ENCODE assay signal across 13 cellular contexts in the genomic region with DNA sequence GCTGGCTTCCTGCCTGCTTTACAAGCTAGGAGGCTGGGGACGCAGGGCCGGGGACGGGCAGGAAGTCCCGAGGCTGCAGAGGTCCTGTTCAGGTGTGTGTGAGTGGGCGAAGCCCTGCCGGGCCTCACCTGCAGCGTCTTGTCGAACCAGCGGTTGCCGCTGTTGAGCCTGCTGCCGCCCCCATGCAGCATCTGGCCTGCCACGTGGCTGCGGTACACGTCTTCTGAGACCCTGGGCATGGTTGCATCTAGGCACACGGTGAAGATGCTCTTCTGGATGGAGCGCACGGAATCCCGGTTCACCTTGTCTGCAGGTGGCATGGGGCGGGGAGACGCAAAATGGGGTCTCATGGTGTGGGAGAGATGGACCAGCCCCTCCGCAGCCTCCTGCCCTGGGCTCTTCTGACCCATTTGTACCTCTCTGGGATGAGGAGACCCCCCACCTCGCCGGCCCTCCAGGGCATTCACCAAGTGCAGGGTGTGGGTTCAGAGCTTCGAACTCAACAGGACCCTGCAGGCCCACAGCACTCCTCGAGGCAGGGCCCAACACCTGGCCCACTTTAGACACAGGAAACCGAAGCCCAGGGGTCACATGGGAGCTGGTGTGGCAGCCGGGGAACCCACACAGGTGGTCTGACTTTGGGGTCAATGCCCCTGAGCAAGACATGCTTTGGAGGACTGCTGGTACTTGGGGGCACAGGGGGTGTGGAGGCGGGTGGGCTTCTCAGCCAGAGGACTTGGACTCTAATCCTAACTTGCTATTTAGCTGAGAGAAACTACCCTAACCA. TPM values are rescaled to one million over a fixed set of nuclear protein-coding genes. Genes with fewer than 3 reads are reported as not detected.
A peak's percentile ranks its signal among the peaks of the same experiment; 100 is the strongest.
DNase-seq lines count a peak whose midpoint lies in the region; TF ChIP-seq lines count a peak whose summit lies in the region.
"Had no signal": no experiment of that assay in that cellular context is flagged by ENCODE, and none has a peak within 500 bp of the region (broad histone marks: within the 10 kb centered on the region; RNA-seq: fewer than 3 reads in every experiment).

No MANE protein-coding gene starts in this region.

- peak; percentile 16 for TF ChIP-seq POLR2A in erythroblast (IDR thresholded peaks at IDR 0.05; ENCODE audit: low read length)

- no peaks in the 10 kb centered on the region for H3K9me3 Mint-ChIP-seq in CD4-positive, alpha-beta memory T cell
- H3K9me3 Mint-ChIP-seq: IgD-negative memory B cell had no signal

- peak overlapping the region; percentile 72 for H3K18ac ChIP-seq in neuronal stem cell (ENCODE audit: low read length)

- H3K36me3 ChIP-seq in H7 (replicated peaks; ENCODE audit: control insufficient read depth, insufficient read depth, low read length): no peaks in the 10 kb centered on the region
- peaks cover 0 to 12% of the 10 kb centered on the region in 2 donors for H3K36me3 ChIP-seq in neuronal stem cell (replicated peaks in 1 of 2; ENCODE audit: control insufficient read depth in 2 of 2, insufficient read depth in 2 of 2, low read length in 2 of 2)
- no peaks in the 10 kb centered on the region for H3K36me3 ChIP-seq in CD4-positive, alpha-beta memory T cell (ENCODE audit: insufficient read depth, low read length)

- no peaks in the 10 kb centered on the region for H3K4me1 Mint-ChIP-seq in CD4-positive, alpha-beta memory T cell
- H3K4me1 Mint-ChIP-seq: IgD-negative memory B cell had no signal

- intact Hi-C loops in CD4-positive, alpha-beta memory T cell (cut with micrococcal nuclease): no loop called here

- no peak overlapping the region for H2BK5ac ChIP-seq in neuronal stem cell (ENCODE audit: low read length)

- H4K8ac ChIP-seq in neuronal stem cell (ENCODE audit: low read depth, low read length): no peak overlapping the region

- H2BK12ac ChIP-seq in neuronal stem cell (ENCODE audit: low read length): no peak overlapping the region

- peak overlapping the region; percentile 51 for H3K23ac ChIP-seq in neuronal stem cell (ENCODE audit: low read depth, low read length, poor library complexity)

- no peak overlapping the region for H4K91ac ChIP-seq in neuronal stem cell (ENCODE audit: low read depth, low read length, poor library complexity)

- no peak overlapping the region for H3K4ac ChIP-seq in neuronal stem cell (ENCODE audit: low read length)

- CTCF ChIA-PET in CD4-positive, alpha-beta memory T cell (lab: Charles Lee; ENCODE audit: partially characterized antibody): interaction anchor here (0.9 kb wide), 1 partner anchor 27 kb away, joined by 3 read pairs; no protein-coding TSS in a partner anchor

- no peaks in the 10 kb centered on the region for H3K4me1 ChIP-seq in neuronal stem cell (ENCODE audit: control insufficient read depth in 2 of 2, insufficient read depth in 1 of 2, low read depth in 1 of 2, low read length in 2 of 2)
- H3K4me1 ChIP-seq in CD4-positive, alpha-beta memory T cell (ENCODE audit: insufficient read depth, low read length): no peaks in the 10 kb centered on the region

- no peak overlapping the region for H2BK120ac ChIP-seq in neuronal stem cell (ENCODE audit: low read depth, low read length)

- H3K36me3 Mint-ChIP-seq in CD4-positive, alpha-beta memory T cell: no peaks in the 10 kb centered on the region

- H3K4me3 ChIP-seq in H7 (ENCODE audit: insufficient read depth, low read depth, low read length) (no peak overlapping the region), neuronal stem cell (ENCODE audit: low read length in 2 of 2) (peak overlapping the region in 1 of 2 donors; percentile 33)
- no peak overlapping the region for H3K4me3 ChIP-seq in CD4-positive, alpha-beta memory T cell (ENCODE audit: low read length in 2 of 2)

- peak overlapping the region; percentile 57 for H2AK5ac ChIP-seq in neuronal stem cell (ENCODE audit: low read depth, low read length)

- POLR2A ChIA-PET in CD4-positive, alpha-beta memory T cell (lab: Charles Lee; ENCODE audit: partially characterized antibody): no interaction called here

- H3K9me3 ChIP-seq in neuronal stem cell (replicated peaks in 1 of 2; ENCODE audit: control insufficient read depth in 2 of 2, insufficient read depth in 1 of 2, low read depth in 1 of 2, low read length in 2 of 2): no peaks in the 10 kb centered on the region
- H3K9me3 ChIP-seq in CD4-positive, alpha-beta memory T cell (ENCODE audit: control insufficient read depth in 1 of 2, low read length in 2 of 2): no peaks in the 10 kb centered on the region

- H2BK15ac ChIP-seq in neuronal stem cell (ENCODE audit: low read length): peak overlapping the region; percentile 92

- DNase-seq in H7 (peak; percentile 88), RPMI8226 (peak; percentile 22), erythroblast (lab: John Stamatoyannopoulos, UW) (no peak), neuronal stem cell (ENCODE audit: low spot score) (no peak), Ammon's horn (ENCODE audit: low spot score) (no peak), GF-D8 (lab: John Stamatoyannopoulos, UW) (no peak)
- no peak for DNase-seq in CD4-positive, alpha-beta memory T cell
- DNase-seq: DMS 273 treated with DMSO at 0.1 percent for 48 hours, HCEC 1CT, NCI-H1436 treated with DMSO at 0.1 percent for 48 hours, NCI-H446, NCI-H82 had no signal

- no peak overlapping the region for H3K4me3 Mint-ChIP-seq in CD4-positive, alpha-beta memory T cell

- no peak overlapping the region for H3K27ac Mint-ChIP-seq in CD4-positive, alpha-beta memory T cell

- no peaks in the 10 kb centered on the region for H3K27me3 Mint-ChIP-seq in CD4-positive, alpha-beta memory T cell

- no CpG with 5 or more reads among the region's 28 CpGs for WGBS in neuronal stem cell (ENCODE audit: extremely low coverage in 2 of 2, insufficient read length in 2 of 2, insufficient replicate concordance in 1 of 2), 2 donors

- H3K27me3 ChIP-seq in H7 (ENCODE audit: control insufficient read depth, insufficient read depth, low read length): no peaks in the 10 kb centered on the region; the same call in 1 of the 2 replicates
- no peaks in the 10 kb centered on the region for H3K27me3 ChIP-seq in neuronal stem cell (ENCODE audit: control insufficient read depth in 3 of 3, insufficient read depth in 3 of 3, low read depth in 1 of 3, low read length in 3 of 3)
- no peaks in the 10 kb centered on the region for H3K27me3 ChIP-seq in CD4-positive, alpha-beta memory T cell (ENCODE audit: insufficient read depth, low read length)

- H3K14ac ChIP-seq in neuronal stem cell (ENCODE audit: low read length): no peak overlapping the region

- peaks cover 2% of the 10 kb centered on the region for H3K79me1 ChIP-seq in neuronal stem cell (ENCODE audit: low read depth, low read length)

- H3K27ac ChIP-seq in neuronal stem cell (replicated peaks; ENCODE audit: low read length): no peak overlapping the region
- H3K27ac ChIP-seq in CD4-positive, alpha-beta memory T cell (ENCODE audit: low read depth, low read length): no peak overlapping the region

- H3K4me2 ChIP-seq in neuronal stem cell (ENCODE audit: insufficient read depth, low read length, poor library complexity, severe bottlenecking): no peak overlapping the region

- peak overlapping the region; percentile 73 for H3K9ac ChIP-seq in neuronal stem cell (ENCODE audit: low read depth, low read length, poor library complexity)

- no peak overlapping the region for H2AFZ ChIP-seq in neuronal stem cell (ENCODE audit: low read length)

RNA-seq across cellular contexts. Expression of a gene that starts 10.0 kb away (rescaled TPM):
- 13.6 and 14.9 TPM in 2 replicates for total RNA-seq in H7 (2014; rRNA removed; shearing (Covaris generic))
- polyA plus RNA-seq in neuronal stem cell (2013, experiment 1 of 2): 12.9 TPM
- polyA plus RNA-seq in neuronal stem cell (2013, experiment 2 of 2): 12.1 TPM
- 10 to 100 TPM; 11.2 to 12.4 TPM for total RNA-seq in CD4-positive, alpha-beta memory T cell
- polyA plus RNA-seq in CD4-positive, alpha-beta memory T cell: 10 to 100 TPM in 1 of 2 donors, 1 to 10 TPM in 1; 8.7 to 21.0 TPM

RNA-seq across cellular contexts. Expression of a gene that starts 10.6 kb away (rescaled TPM):
- 160 and 166 TPM in 2 replicates for total RNA-seq in H7 (2014; rRNA removed; shearing (Covaris generic))
- 74.5 TPM for polyA plus RNA-seq in neuronal stem cell (2013, experiment 1 of 2)
- polyA plus RNA-seq in neuronal stem cell (2013, experiment 2 of 2): 76.7 TPM
- total RNA-seq in CD4-positive, alpha-beta memory T cell: 10 to 100 TPM; 49.0 to 51.3 TPM
- polyA plus RNA-seq in CD4-positive, alpha-beta memory T cell: 10 to 100 TPM; 10.8 to 14.1 TPM

RNA-seq across cellular contexts. Expression of a gene that starts 19.7 kb away (rescaled TPM):
- 41.3 and 42.5 TPM in 2 replicates for total RNA-seq in H7 (2014; rRNA removed; shearing (Covaris generic))
- 34.9 TPM for polyA plus RNA-seq in neuronal stem cell (2013, experiment 1 of 2)
- polyA plus RNA-seq in neuronal stem cell (2013, experiment 2 of 2): 34.1 TPM
- 10 to 100 TPM; 11.4 to 13.0 TPM for total RNA-seq in CD4-positive, alpha-beta memory T cell
- 10 to 100 TPM; 10.1 to 12.8 TPM for polyA plus RNA-seq in CD4-positive, alpha-beta memory T cell

Comparison
In these comparisons a context has a peak if more than half of its experiments do, and no peak if none do; other contexts are left out.
1. DNase-seq: peak in H7 (single experiment) and RPMI8226 (single experiment); none in erythroblast (0 of 2), neuronal stem cell (single experiment), CD4-positive, alpha-beta memory T cell (0 of 5), Ammon's horn (single experiment) and GF-D8 (single experiment).